In genomic region chr7:143068446-143068845, GRCh38 we compare ENCODE assay signal across 8 cellular contexts. TPM values are rescaled to one million over a fixed set of nuclear protein-coding genes. Genes with fewer than 3 reads are reported as not detected.
"Had no signal": no experiment of that assay in that cellular context is flagged by ENCODE, and none has a peak within 500 bp of the region (broad histone marks: within the 10 kb centered on the region; RNA-seq: fewer than 3 reads in every experiment).

No MANE protein-coding gene starts in this region.

- H3K4me2 ChIP-seq: GM23338 had no signal

- H3K4me3 ChIP-seq: GM23338, K562 had no signal

- DNase-seq: H9, HCEC 1CT, IMR-90, KG1 had no signal

- ATAC-seq: GM23338, K562 had no signal

RNA-seq across cellular contexts. Expression of gene OR6V1, which starts 16.3 kb away (rescaled TPM):
- total RNA-seq: GM23338, H1, H9, HT-29, IMR-90, K562 had no signal
- polyA plus RNA-seq: GM23338, H1, IMR-90, K562 had no signal

RNA-seq across cellular contexts. Expression of gene OR9A2, which starts 41.5 kb away (rescaled TPM):
- total RNA-seq: GM23338, H1, H9, HT-29, IMR-90, K562 had no signal
- polyA plus RNA-seq: GM23338, H1, IMR-90, K562 had no signal
